ENCODE assay signal across 1 cellular context in the genomic region with DNA sequence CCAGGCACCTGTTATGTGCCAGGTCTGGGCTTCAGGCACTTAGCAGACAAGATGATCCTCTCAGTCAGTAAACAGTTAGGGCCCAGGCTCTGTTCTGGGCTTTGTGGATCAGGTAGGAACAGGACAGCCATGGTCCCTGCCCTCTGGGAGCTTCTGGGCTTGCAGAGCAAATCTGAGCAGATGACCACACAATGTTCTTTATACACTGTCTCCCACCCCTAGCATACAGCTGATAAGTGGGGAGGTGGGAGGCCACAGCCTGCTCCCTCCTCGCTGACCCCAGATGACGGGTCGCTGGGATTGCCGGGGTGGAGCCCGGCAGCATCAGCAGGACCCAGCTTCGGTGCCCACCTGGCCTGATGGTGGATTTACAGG.
TF ChIP-seq lines count a peak whose summit lies in the region.

No MANE protein-coding gene starts in this region.

TF ChIP-seq in IMR-90, 13 proteins besides CTCF, POLR2A, EP300 and RAD21:
- TF ChIP-seq MAFK (IDR thresholded peaks at IDR 0.05; ENCODE audit: low read depth, low read length), result no peak
- no peak for TF ChIP-seq MAZ (IDR thresholded peaks at IDR 0.05; ENCODE audit: borderline replicate concordance, low read depth, low read length)
- no peak for TF ChIP-seq RCOR1 (IDR thresholded peaks at IDR 0.05; ENCODE audit: insufficient replicate concordance, low read length)
- TF ChIP-seq CHD1 (IDR thresholded peaks at IDR 0.05; ENCODE audit: low read depth, low read length), result no peak
- no peak for TF ChIP-seq SMC3 (IDR thresholded peaks at IDR 0.05; ENCODE audit: low read depth, low read length)
TF ChIP-seq in IMR-90: peak in this region for 0.
